ENCODE assay signal across 23 cellular contexts in the genomic region with DNA sequence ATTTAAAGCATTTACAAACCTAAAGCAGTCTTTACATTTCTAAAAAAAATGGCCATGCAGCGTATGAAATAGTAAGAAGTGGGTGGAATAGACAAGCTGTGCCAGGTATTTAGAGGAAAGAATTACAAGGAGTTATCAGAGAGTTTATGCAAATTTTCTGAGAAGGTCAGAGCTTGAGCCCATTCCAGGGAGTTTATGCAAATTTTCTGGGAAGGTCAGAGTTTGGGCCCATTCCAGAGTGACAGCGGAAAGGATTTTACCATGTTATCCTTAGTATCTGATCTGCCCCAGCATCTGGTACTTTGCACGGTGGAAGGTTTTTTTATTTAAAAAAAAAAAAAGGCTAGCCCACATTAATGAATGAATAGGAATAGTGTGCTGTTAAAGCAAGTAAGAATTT. TPM values are rescaled to one million over a fixed set of nuclear protein-coding genes. Genes with fewer than 3 reads are reported as not detected.
A peak's percentile ranks its signal among the peaks of the same experiment; 100 is the strongest.
DNase-seq lines count a peak whose midpoint lies in the region; ATAC-seq and TF ChIP-seq lines count a peak whose summit lies in the region.
"Had no signal": no experiment of that assay in that cellular context is flagged by ENCODE, and none has a peak within 500 bp of the region (broad histone marks: within the 10 kb centered on the region; RNA-seq: fewer than 3 reads in every experiment).

No MANE protein-coding gene starts in this region.

- H4K20me1 ChIP-seq in PC-3 (ENCODE audit: low read length): no peaks in the 10 kb centered on the region

- TF ChIP-seq POLR2A in stomach (IDR thresholded peaks at IDR 0.05): no peak

- H3K9me3 ChIP-seq in HUES48 (ENCODE audit: control insufficient read depth, insufficient read depth, low read length): no peaks in the 10 kb centered on the region
- peaks cover 2% of the 10 kb centered on the region for H3K9me3 ChIP-seq in neuron (ENCODE audit: low read length)
- H3K9me3 ChIP-seq in stomach: peaks cover 0 to 4% (median 0%) of the 10 kb centered on the region in 4 donors
- no peaks in the 10 kb centered on the region for H3K9me3 ChIP-seq in PC-3 (ENCODE audit: low read length)
- H3K9me3 ChIP-seq: lower lobe of right lung, testis had no signal

- DNase-seq in DMS 273 (lab: John Stamatoyannopoulos, UW; ENCODE audit: unreplicated experiment) (peak; percentile 57), cerebellum (ENCODE audit: low spot score) (peak; percentile 12), stomach (no peak), PC-3 (no peak)
- DNase-seq: activated CD4-positive, alpha-beta T cell treated with anti-CD3 and anti-CD28 coated beads for 36 hours; activated T-cell treated with anti-CD3 and anti-CD28 coated beads, Interleukin-2, amount 50 U/mL, for 72 hours; CD8-positive, alpha-beta memory T cell; DMS79 treated with DMSO at 0.1 percent for 48 hours; effector memory CD8-positive, alpha-beta T cell; HCEC 1CT; islet precursor cell; Karpas-422; lower lobe of right lung; NCI-H1092; NCI-H2081; NCI-H524; testis had no signal

- H3F3A ChIP-seq in PC-3 (ENCODE audit: low read length, unreplicated experiment): no peaks in the 10 kb centered on the region

- no peak for TF ChIP-seq EP300 in stomach (IDR thresholded peaks at IDR 0.05)

- CTCF ChIA-PET in PC-3 (lab: Charles Lee): no interaction called here

- POLR2A ChIA-PET in PC-3 (lab: Charles Lee; ENCODE audit: unreplicated experiment): no interaction called here

- no peaks in the 10 kb centered on the region for H3K36me3 ChIP-seq in HUES48 (ENCODE audit: control insufficient read depth, insufficient read depth, low read length)
- H3K36me3 ChIP-seq in neuron (ENCODE audit: insufficient read depth, low read length): no peaks in the 10 kb centered on the region
- no peaks in the 10 kb centered on the region for H3K36me3 ChIP-seq in stomach
- H3K36me3 ChIP-seq in PC-3 (ENCODE audit: low read depth, low read length): no peaks in the 10 kb centered on the region
- H3K36me3 ChIP-seq: lower lobe of right lung had no signal

- 46 to 66% (median 50%) methylated on average over 3 of the region's 3 CpGs for WGBS in stomach, 5 donors

- peak overlapping the region; percentile 79; the same call in 1 of the 2 replicates for H3K4me3 ChIP-seq in HUES48 (ENCODE audit: low read depth, low read length)
- H3K4me3 ChIP-seq in neuron (ENCODE audit: low read length): peak overlapping the region; percentile 58
- H3K4me3 ChIP-seq in stomach: no peak overlapping the region
- H3K4me3 ChIP-seq in PC-3 (ENCODE audit: low read length): no peak overlapping the region

- H2AFZ ChIP-seq in neuron (ENCODE audit: low read depth, low read length) (peak overlapping the region; percentile 88), PC-3 (ENCODE audit: low read length) (no peak overlapping the region)

- no peak overlapping the region for H3K27ac ChIP-seq in HUES48 (ENCODE audit: low read depth, low read length)
- H3K27ac ChIP-seq in stomach: no peak overlapping the region
- H3K27ac ChIP-seq in PC-3 (ENCODE audit: low read length): no peak overlapping the region

- H3K4me1 ChIP-seq in HUES48 (ENCODE audit: control insufficient read depth, insufficient read depth, low read length) (peaks cover 26% of the 10 kb centered on the region), neuron (ENCODE audit: insufficient read depth, low read length) (peaks cover 10% of the 10 kb centered on the region), stomach (peaks cover 0 to 23% (median 14%) of the 10 kb centered on the region in 4 donors), PC-3 (ENCODE audit: insufficient read depth, low read length) (no peaks in the 10 kb centered on the region)
- H3K4me1 ChIP-seq: testis had no signal

- H3K9ac ChIP-seq in HUES48 (ENCODE audit: low read depth, low read length) (no peak overlapping the region), PC-3 (ENCODE audit: low read length) (no peak overlapping the region)

- no peak overlapping the region for H3K4me2 ChIP-seq in PC-3 (ENCODE audit: low read length)

- no peak for ATAC-seq in PC-3
- no peak for ATAC-seq in HG02840 (IDR thresholded peaks at IDR 0.05; ENCODE audit: low FRiP score, unreplicated experiment)
- ATAC-seq: activated CD4-positive, alpha-beta T cell treated with anti-CD3 and anti-CD28 coated beads for 36 hours; activated naive CD4-positive, alpha-beta T cell treated with anti-CD3 and anti-CD28 coated beads, Interleukin-2, amount 50 U/mL, for 72 hours; activated T-cell treated with anti-CD3 and anti-CD28 coated beads, Interleukin-2, amount 50 U/mL, for 72 hours; effector memory CD8-positive, alpha-beta T cell; lower lobe of right lung; Right ventricle myocardium inferior; sciatic nerve had no signal

- TF ChIP-seq CTCF in stomach (IDR thresholded peaks at IDR 0.05) (no peak), PC-3 (conservative IDR thresholded peaks at IDR 0.05; ENCODE audit: low read depth, low read length) (no peak)

- no TSS peak for BruUV-seq in PC-3 (replicated peaks; lab: Mats Ljungman, UMichigan)

- intact Hi-C loops in stomach (cut with DNase I; ENCODE audit: low total_unique reads) (no loop called here), PC-3 (cut with micrococcal nuclease) (no loop called here)

- no peaks in the 10 kb centered on the region for H3K9me2 ChIP-seq in PC-3 (replicated peaks; ENCODE audit: low read length)

- no peaks in the 10 kb centered on the region for H3K79me2 ChIP-seq in PC-3 (ENCODE audit: low read length)

- H3K27me3 ChIP-seq in HUES48 (ENCODE audit: control insufficient read depth, insufficient read depth, low read length) (peaks cover 50% of the 10 kb centered on the region), neuron (ENCODE audit: insufficient read depth, low read length) (no peaks in the 10 kb centered on the region), stomach (peaks cover 0 to 44% (median 26%) of the 10 kb centered on the region in 3 donors), PC-3 (ENCODE audit: low read length) (no peaks in the 10 kb centered on the region)
- H3K27me3 ChIP-seq: testis had no signal

RNA-seq across cellular contexts. Expression of gene DOK6, which starts 1.4 kb away (rescaled TPM):
- total RNA-seq in cerebellum (39.6 TPM), stomach (10 to 100 TPM in 1 of 5 donors, 1 to 10 TPM in 3, not detected in 1; 1.2 to 10.1 (median 1.9) TPM), PC-3 (2014; rRNA removed) (not detected in 2 replicates)
- 1 to 10 TPM in 1 of 3 donors, under 1 TPM in 2; 0.18 to 1.7 (median 0.31) TPM for polyA plus RNA-seq in stomach
- total RNA-seq: activated CD4-positive, alpha-beta T cell treated with anti-CD3 and anti-CD28 coated beads for 36 hours; activated naive CD4-positive, alpha-beta T cell treated with anti-CD3 and anti-CD28 coated beads, Interleukin-2, amount 50 U/mL, for 72 hours; activated T-cell treated with anti-CD3 and anti-CD28 coated beads, Interleukin-2, amount 50 U/mL, for 72 hours; CD8-positive, alpha-beta memory T cell had no signal

Comparison
In these comparisons a context has a peak if more than half of its experiments do, and no peak if none do; other contexts are left out.
1. DNase-seq: peak in DMS 273 (single experiment) and cerebellum (single experiment); none in stomach (single experiment) and PC-3 (single experiment).
2. H3K4me3 ChIP-seq: peak in HUES48 (single experiment) and neuron (single experiment); none in stomach (0 of 4) and PC-3 (single experiment).